ENCODE assay signal across 28 cellular contexts in the genomic region with DNA sequence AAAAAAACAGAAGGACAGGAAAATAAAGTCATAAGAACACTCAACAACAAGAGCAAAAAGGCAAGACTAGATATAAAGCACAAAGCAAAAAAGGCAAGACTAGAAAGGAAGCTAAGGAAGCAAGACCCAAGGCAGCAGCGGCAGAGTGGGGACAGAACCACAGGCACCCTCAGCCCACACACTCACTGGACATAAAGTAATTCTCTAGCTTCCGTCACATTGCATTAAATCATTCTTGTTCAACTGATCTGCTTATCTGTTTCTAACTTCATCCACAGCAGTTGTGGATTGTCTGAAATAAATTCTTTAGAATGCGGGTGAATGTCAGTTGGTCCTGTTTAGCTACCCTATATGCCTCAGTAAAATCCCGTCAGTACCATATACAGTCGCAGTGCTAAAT.
"Had no signal": no experiment of that assay in that cellular context is flagged by ENCODE, and none has a peak within 500 bp of the region (broad histone marks: within the 10 kb centered on the region; RNA-seq: fewer than 3 reads in every experiment).

No MANE protein-coding gene starts in this region.

- DNase-seq: activated CD4-positive, alpha-beta memory T cell treated with anti-CD3 and anti-CD28 coated beads for 36 hours; activated CD4-positive, alpha-beta T cell treated with anti-CD3 and anti-CD28 coated beads, Interleukin-2, amount 10 ng/mL, durations not matched to agents 7 days and 5 days; activated CD4-positive, CD25-positive, alpha-beta regulatory T cell; activated CD8-positive, alpha-beta memory T cell treated with anti-CD3 and anti-CD28 coated beads for 24 hours; activated effector memory CD4-positive, alpha-beta T cell treated with anti-CD3 and anti-CD28 coated beads, Interleukin-2, amount 50 U/mL, for 16 hours; activated naive CD4-positive, alpha-beta T cell treated with Interleukin-2 at 50 U/mL for 16 hours; activated naive CD8-positive, alpha-beta T cell treated with anti-CD3 and anti-CD28 coated beads, Interleukin-2, amount 50 U/mL, for 24 hours; activated T-cell treated with anti-CD3 and anti-CD28 coated beads, Interleukin-2, amount 50 U/mL, for 4 hours; amniotic stem cell; body of pancreas; MG63; MV-4-11; NCI-H1092 treated with DMSO at 0.1 percent for 48 hours; NCI-H1436; NCI-H1694 treated with DMSO at 0.1 percent for 48 hours; NCI-H2029 treated with DMSO at 0.1 percent for 48 hours; NCI-H345; NCI-H510A; NCI-H526 treated with DMSO at 0.1 percent for 48 hours; NCI-H82; PC-3; SIG-M5; T-helper 2 cell; T1000 had no signal

- H3K4me1 ChIP-seq: ascending aorta, body of pancreas had no signal

- FAIRE-seq: RCC 7860 had no signal

- H3K36me3 ChIP-seq: ascending aorta, MG63 had no signal

- H3K27me3 ChIP-seq: ascending aorta, body of pancreas, MG63 had no signal

- ATAC-seq: activated naive CD4-positive, alpha-beta T cell treated with anti-CD3 and anti-CD28 coated beads, Interleukin-2, amount 50 U/mL, for 72 hours; activated naive CD8-positive, alpha-beta T cell treated with anti-CD3 and anti-CD28 coated beads, Interleukin-2, amount 50 U/mL, for 24 hours; activated T-cell treated with anti-CD3 and anti-CD28 coated beads, Interleukin-2, amount 50 U/mL, for 4 hours; body of pancreas; PC-3 had no signal

- H3K4me3 ChIP-seq: ascending aorta, body of pancreas, MG63 had no signal

- H3K9me3 ChIP-seq: ascending aorta, body of pancreas, MG63 had no signal

- H3K27ac ChIP-seq: ascending aorta, body of pancreas, VCaP had no signal
